ENCODE assay signal across 33 cellular contexts in genomic region chr20:37502654-37503053, GRCh38. TPM values are rescaled to one million over a fixed set of nuclear protein-coding genes. Genes with fewer than 3 reads are reported as not detected.
"Had no signal": no experiment of that assay in that cellular context is flagged by ENCODE, and none has a peak within 500 bp of the region (broad histone marks: within the 10 kb centered on the region; RNA-seq: fewer than 3 reads in every experiment).

No MANE protein-coding gene starts in this region.

- H3K36me3 ChIP-seq: breast epithelium, MG63, Peyer's patch had no signal

- H3K4me3 ChIP-seq: body of pancreas, breast epithelium, MG63, Peyer's patch had no signal

- DNase-seq: activated CD4-positive, alpha-beta T cell treated with anti-CD3 and anti-CD28 coated beads, Interleukin-2, amount 10 ng/mL, durations not matched to agents 24 days and 14 days; activated CD4-positive, alpha-beta T cell treated with anti-CD3 and anti-CD28 coated beads, Interleukin-2, amount 50 U/mL, for 4 hours; activated CD8-positive, alpha-beta T cell treated with anti-CD3 and anti-CD28 coated beads for 36 hours; activated gamma-delta T cell; activated naive CD4-positive, alpha-beta T cell treated with Interleukin-2 at 50 U/mL for 16 hours; activated naive CD8-positive, alpha-beta T cell treated with anti-CD3 and anti-CD28 coated beads, Interleukin-2, amount 10 ng/mL, durations not matched to agents 7 days and 5 days; activated T-cell treated with anti-CD3 and anti-CD28 coated beads, Interleukin-2, amount 50 U/mL, for 1 hour; activated T-cell treated with anti-CD3 and anti-CD28 coated beads, Interleukin-2, amount 50 U/mL, for 72 hours; body of pancreas; caudate nucleus; cerebellar nuclear complex; Kasumi-1; KG1; MG63; NCI-H1048; NCI-H1105 treated with DMSO at 0.1 percent for 48 hours; NCI-H1436; NCI-H1694; NCI-H2081 treated with DMSO at 0.1 percent for 48 hours; NCI-H226; NCI-H524 treated with DMSO at 0.1 percent for 48 hours; NK-92 treated with Interleukin-12 subunit alpha and Interleukin-12 subunit beta, amount 100 ng/mL, for 24 hours; Peyer's patch; RPMI8226; SIG-M5; SW 1271; T-helper 1 cell; T-helper 2 cell; T-helper 9 cell had no signal

- H3K4me1 ChIP-seq: body of pancreas, breast epithelium, Peyer's patch had no signal

- H3K27me3 ChIP-seq: body of pancreas, breast epithelium, MG63, Peyer's patch had no signal

- H3K27ac ChIP-seq: body of pancreas, breast epithelium, Peyer's patch had no signal

- H3K9me3 ChIP-seq: body of pancreas, breast epithelium, MG63, Peyer's patch had no signal

RNA-seq across cellular contexts. Expression of gene NNAT, which starts 18.4 kb away (rescaled TPM):
- total RNA-seq: NCI-H460, PC-3, Peyer's patch, SK-MEL-5 had no signal
